17 cellular contexts compared by ENCODE assay signal in the genomic region with DNA sequence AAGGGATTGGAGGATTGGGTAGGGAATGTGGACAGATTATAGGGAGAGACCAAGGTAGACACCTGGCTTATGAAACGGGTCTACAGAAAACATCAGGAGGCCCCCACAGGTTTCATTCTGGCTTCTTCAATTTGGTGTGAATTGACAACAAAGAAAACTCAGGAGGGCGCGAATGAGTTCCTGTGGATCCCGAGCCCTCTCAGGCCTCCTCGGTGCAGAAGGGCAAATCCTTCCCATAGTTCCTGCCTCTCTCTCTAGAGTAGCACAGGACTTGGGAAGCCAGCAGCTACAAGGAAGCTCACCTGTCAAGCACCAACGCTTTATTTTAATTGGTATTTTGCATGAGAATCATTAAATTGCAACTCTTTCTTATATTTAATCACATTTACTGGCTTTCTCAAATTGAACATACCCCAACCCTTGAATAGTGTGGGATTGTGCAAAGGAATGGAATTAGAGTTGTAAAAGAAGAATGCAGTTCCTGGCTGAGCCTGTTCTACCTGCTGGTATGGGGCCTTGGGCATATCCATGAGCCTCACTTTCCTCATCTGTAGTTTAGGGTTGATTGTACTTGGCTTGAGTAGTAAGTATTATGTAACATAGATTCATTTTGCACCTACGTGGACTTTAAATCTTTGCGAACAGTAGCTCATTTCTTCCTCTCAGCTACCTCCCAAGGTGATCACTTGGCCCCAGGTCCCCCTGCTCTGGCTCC. TPM values are rescaled to one million over a fixed set of nuclear protein-coding genes. Genes with fewer than 3 reads are reported as not detected.
A peak's percentile ranks its signal among the peaks of the same experiment; 100 is the strongest.
DNase-seq lines count a peak whose midpoint lies in the region; ATAC-seq, FAIRE-seq and TF ChIP-seq lines count a peak whose summit lies in the region.
"Had no signal": no experiment of that assay in that cellular context is flagged by ENCODE, and none has a peak within 500 bp of the region (broad histone marks: within the 10 kb centered on the region; RNA-seq: fewer than 3 reads in every experiment).

No MANE protein-coding gene starts in this region.

- H3K9me3 ChIP-seq in mammary epithelial cell (replicated peaks; ENCODE audit: insufficient read depth, low read length) (no peaks in the 10 kb centered on the region), K562 (replicated peaks; ENCODE audit: control insufficient read depth, insufficient read depth, low read depth, low read length) (no peaks in the 10 kb centered on the region), osteoblast (ENCODE audit: low read depth, low read length) (no peaks in the 10 kb centered on the region), mucosa of descending colon (no peaks in the 10 kb centered on the region), gastrocnemius medialis (no peaks in the 10 kb centered on the region)

- no peaks in the 10 kb centered on the region for H3K79me2 ChIP-seq in mammary epithelial cell (ENCODE audit: insufficient read depth, low read length)
- H3K79me2 ChIP-seq in K562 (ENCODE audit: control insufficient read depth, insufficient read depth, low read length), result no peaks in the 10 kb centered on the region
- no peaks in the 10 kb centered on the region for H3K79me2 ChIP-seq in osteoblast (ENCODE audit: insufficient read depth, low read length)

- over 99% methylated on average over 8 of the region's 8 CpGs for whole genome bisulfite sequencing in mammary epithelial cell (ENCODE audit: low coverage, missing lambda C conversion rate)
- 49% methylated on average over 8 of the region's 8 CpGs for WGBS in K562 (ENCODE audit: insufficient coverage, low coverage, missing lambda C conversion rate)

- TF ChIP-seq RAD21 in K562 (CRISPR knock-in tag; conservative IDR thresholded peaks at IDR 0.05 in 1 of 2, IDR thresholded peaks at IDR 0.05 in 1 of 2), result no peak

- TF ChIP-seq EP300 in K562 (IDR thresholded peaks at IDR 0.05; ENCODE audit: low read length), result no peak

- no TSS peak for BruUV-seq in MCF 10A (replicated peaks; lab: Mats Ljungman, UMichigan)
- BruUV-seq in mammary epithelial cell (replicated peaks; lab: Mats Ljungman, UMichigan), result no TSS peak
- BruUV-seq in K562 (replicated peaks; lab: Mats Ljungman, UMichigan), result no TSS peak

- POLR2A ChIA-PET in MCF 10A (lab: Yijun Ruan, JAX), result interaction anchor here (0.7 kb wide), 1 partner anchor 417 kb away, joined by 3 read pairs; no protein-coding TSS in a partner anchor
- POLR2A ChIA-PET in K562 (lab: Yijun Ruan, JAX), result interaction anchor here (0.7 to 1.0 kb wide), 2 partner anchors 10 to 50 kb away, joined by 3 to 4 read pairs; no protein-coding TSS in a partner anchor

- H3K4me3 ChIP-seq in mammary epithelial cell (replicated peaks in 1 of 3; ENCODE audit: insufficient read depth in 1 of 3, low read depth in 2 of 3, low read length in 3 of 3), result no peak overlapping the region
- H3K4me3 ChIP-seq in K562, result no peak overlapping the region
- no peak overlapping the region for H3K4me3 ChIP-seq in osteoblast (ENCODE audit: insufficient read depth, low read length)
- no peak overlapping the region for H3K4me3 ChIP-seq in mucosa of descending colon
- no peak overlapping the region for H3K4me3 ChIP-seq in gastrocnemius medialis
- H3K4me3 ChIP-seq: GM12878 had no signal

- no peak for TF ChIP-seq CTCF in MCF 10A (IDR thresholded peaks at IDR 0.05; ENCODE audit: unreplicated experiment)
- no peak for TF ChIP-seq CTCF in mammary epithelial cell (conservative IDR thresholded peaks at IDR 0.05 in 1 of 2, IDR thresholded peaks at IDR 0.05 in 1 of 2; ENCODE audit: extremely low read depth in 1 of 2, insufficient read depth in 1 of 2, low read depth in 1 of 2, low read length in 2 of 2)
- no peak for TF ChIP-seq CTCF in K562 (IDR thresholded peaks at IDR 0.05 in 2 of 3, conservative IDR thresholded peaks at IDR 0.05 in 1 of 3; ENCODE audit: insufficient read depth in 2 of 3, low read depth in 1 of 3, low read length in 3 of 3)
- TF ChIP-seq CTCF in osteoblast (IDR thresholded peaks at IDR 0.05; ENCODE audit: extremely low read depth, low read depth, low read length), result no peak
- no peak for TF ChIP-seq CTCF in mucosa of descending colon (IDR thresholded peaks at IDR 0.05)
- no peak for TF ChIP-seq CTCF in gastrocnemius medialis (IDR thresholded peaks at IDR 0.05 in 4 of 5, conservative IDR thresholded peaks at IDR 0.05 in 1 of 5)

- no peak overlapping the region for H3K4me2 ChIP-seq in mammary epithelial cell (ENCODE audit: insufficient read depth, low read depth, low read length)
- H3K4me2 ChIP-seq in K562 (ENCODE audit: insufficient read depth, low read length), result no peak overlapping the region
- H3K4me2 ChIP-seq in osteoblast (ENCODE audit: insufficient read depth, low read length), result peak overlapping the region; percentile 61

- FAIRE-seq in K562 (lab: Jason Lieb, UNC), result no peak
- FAIRE-seq: GM12878, H1, RCC 7860 had no signal

- no peak overlapping the region for H3K27ac ChIP-seq in mammary epithelial cell (ENCODE audit: insufficient read depth, low read depth, low read length)
- no peak overlapping the region for H3K27ac ChIP-seq in K562 (ENCODE audit: extremely low read depth, low read depth, low read length)
- H3K27ac ChIP-seq in osteoblast (ENCODE audit: low read depth, low read length), result no peak overlapping the region
- H3K27ac ChIP-seq in gastrocnemius medialis, result no peak overlapping the region

- intact Hi-C loops in MCF 10A (cut with micrococcal nuclease), result no loop called here
- intact Hi-C loops in mammary epithelial cell (cut with micrococcal nuclease), result no loop called here
- intact Hi-C loops in K562 (cut with micrococcal nuclease), result loop anchor here (5.0 kb wide), 1 partner anchor 109 kb away; a partner anchor contains a TSS
- intact Hi-C loops in mucosa of descending colon (cut with DNase I, micrococcal nuclease), result no loop called here
- intact Hi-C loops in gastrocnemius medialis (cut with DNase I; ENCODE audit: low total_unique reads), result no loop called here

- CTCF ChIA-PET in MCF 10A (lab: Yijun Ruan, JAX) (interaction anchor here (0.7 to 0.8 kb wide), 2 partner anchors 14 to 17 kb away, joined by 3 read pairs; no protein-coding TSS in a partner anchor), mammary epithelial cell (lab: Charles Lee; ENCODE audit: low non-redundant PET) (no interaction called here), K562 (lab: Yijun Ruan, JAX; ENCODE audit: low intra/inter-chr PET ratio) (no interaction called here)

- peaks cover 13% of the 10 kb centered on the region for H3K4me1 ChIP-seq in mammary epithelial cell (ENCODE audit: insufficient read depth, low read length)
- no peaks in the 10 kb centered on the region for H3K4me1 ChIP-seq in K562 (replicated peaks in 1 of 2; ENCODE audit: control insufficient read depth in 2 of 2, insufficient read depth in 2 of 2, low read length in 2 of 2)
- H3K4me1 ChIP-seq in osteoblast (ENCODE audit: insufficient read depth, low read length), result peaks cover 21% of the 10 kb centered on the region
- no peaks in the 10 kb centered on the region for H3K4me1 ChIP-seq in mucosa of descending colon (ENCODE audit: low read depth)
- H3K4me1 ChIP-seq in gastrocnemius medialis, result no peaks in the 10 kb centered on the region

- H3K9me3 Mint-ChIP-seq in MCF 10A (ENCODE audit: unreplicated experiment), result no peaks in the 10 kb centered on the region

- H4K20me1 ChIP-seq in mammary epithelial cell (ENCODE audit: insufficient read depth, low read length) (no peaks in the 10 kb centered on the region), K562 (replicated peaks; ENCODE audit: control insufficient read depth, insufficient read depth, low read length) (no peaks in the 10 kb centered on the region), osteoblast (ENCODE audit: insufficient read depth, low read length) (no peaks in the 10 kb centered on the region)

- no peak overlapping the region for H3K4me3 Mint-ChIP-seq in MCF 10A (ENCODE audit: unreplicated experiment)

- peak overlapping the region; percentile 55 for H3K27ac Mint-ChIP-seq in MCF 10A (ENCODE audit: low read depth, unreplicated experiment)

- dilution Hi-C loops in mammary epithelial cell (cut with HindIII; ENCODE audit: low sequenced_read_pairs), result no loop called here

- H3K36me3 Mint-ChIP-seq in MCF 10A (ENCODE audit: insufficient read depth, unreplicated experiment), result no peaks in the 10 kb centered on the region

- in situ Hi-C loops in mammary epithelial cell (cut with MboI; ENCODE audit: low sequenced_read_pairs in 2 of 2), result no loop called here
- in situ Hi-C loops in K562 (cut with MboI), result no loop called here
- in situ Hi-C loops in gastrocnemius medialis (cut with MboI; ENCODE audit: low sequenced_read_pairs in 4 of 4), result no loop called here

- peaks cover 19% of the 10 kb centered on the region for H3K4me1 Mint-ChIP-seq in MCF 10A (ENCODE audit: insufficient read depth, unreplicated experiment)

- no peaks in the 10 kb centered on the region for H3K27me3 Mint-ChIP-seq in MCF 10A (ENCODE audit: insufficient read depth, unreplicated experiment)

- H3K36me3 ChIP-seq in mammary epithelial cell (ENCODE audit: insufficient read depth, low read length), result no peaks in the 10 kb centered on the region
- H3K36me3 ChIP-seq in K562 (ENCODE audit: control insufficient read depth, insufficient read depth, low read length), result no peaks in the 10 kb centered on the region
- H3K36me3 ChIP-seq in osteoblast (ENCODE audit: insufficient read depth, low read length), result no peaks in the 10 kb centered on the region
- no peaks in the 10 kb centered on the region for H3K36me3 ChIP-seq in mucosa of descending colon (ENCODE audit: low read depth)
- no peaks in the 10 kb centered on the region for H3K36me3 ChIP-seq in gastrocnemius medialis

- ATAC-seq in K562 (no peak), mucosa of descending colon (no peak), HG02642 (IDR thresholded peaks at IDR 0.05; ENCODE audit: poor library complexity, unreplicated experiment) (no peak), gastrocnemius medialis (no peak)
- ATAC-seq: GM12878 had no signal

- H3K9ac ChIP-seq in mammary epithelial cell (ENCODE audit: insufficient read depth, low read length) (no peak overlapping the region), K562 (ENCODE audit: insufficient read depth in 1 of 2, low read depth in 2 of 2, low read length in 2 of 2) (no peak overlapping the region)

- TF ChIP-seq POLR2A in K562 (conservative IDR thresholded peaks at IDR 0.05) (no peak), gastrocnemius medialis (IDR thresholded peaks at IDR 0.05) (no peak)

- no peaks in the 10 kb centered on the region for H3K27me3 ChIP-seq in mammary epithelial cell (ENCODE audit: insufficient read depth, low read length)
- no peaks in the 10 kb centered on the region for H3K27me3 ChIP-seq in K562 (ENCODE audit: control insufficient read depth in 2 of 2, insufficient read depth in 2 of 2, low read length in 2 of 2)
- no peaks in the 10 kb centered on the region for H3K27me3 ChIP-seq in osteoblast (ENCODE audit: insufficient read depth, low read length)
- no peaks in the 10 kb centered on the region for H3K27me3 ChIP-seq in gastrocnemius medialis

- H3K9me1 ChIP-seq in K562 (ENCODE audit: control insufficient read depth, insufficient read depth, low read length), result no peaks in the 10 kb centered on the region

- H2AFZ ChIP-seq in mammary epithelial cell (ENCODE audit: low read depth, low read length) (no peak overlapping the region), K562 (ENCODE audit: low read depth, low read length) (peak overlapping the region; percentile 68), osteoblast (ENCODE audit: low read length) (peak overlapping the region; percentile 82)

- DNase-seq in MCF 10A (ENCODE audit: unreplicated experiment), result no peak
- DNase-seq in mammary epithelial cell, result no peak
- no peak for DNase-seq in K562 (ENCODE audit: extremely low read depth in 1 of 4, low spot score in 3 of 4)
- no peak for DNase-seq in osteoblast (ENCODE audit: insufficient read length, low spot score, missing footprints)
- DNase-seq in mucosa of descending colon, result no peak
- DNase-seq in NCI-H748 treated with DMSO at 0.1 percent for 48 hours (lab: John Stamatoyannopoulos, UW), result no peak
- DNase-seq in gastrocnemius medialis, result no peak
- DNase-seq: 8988T, DND-41, GDM1, Kasumi-1, NCI-H187, NCI-H524 treated with DMSO at 0.1 percent for 48 hours had no signal

RNA-seq across cellular contexts. Expression of a gene that starts 56.4 kb away (rescaled TPM):
- total RNA-seq in MCF 10A (2022) (30.0 and 34.4 TPM in 2 replicates), mammary epithelial cell (10 to 100 TPM; 24.3 to 32.1 TPM), K562 (2014; rRNA removed) (29.4 and 38.1 TPM in 2 replicates), K562 (2014; rRNA removed; fragmentation: Illumina TruSeq; extraction: Trizol) (46.5 and 55.7 TPM in 2 replicates), K562 (2015; rRNA removed; fragmentation: Illumina TruSeq; extraction: Trizol) (45.7 and 52.5 TPM in 2 replicates), K562 (2021) (36.2 and 44.2 TPM in 2 replicates), osteoblast (71.7 and 76.9 TPM in 2 replicates), mucosa of descending colon (10 to 100 TPM; 49.5 to 70.8 (median 53.4) TPM), gastrocnemius medialis (10 to 100 TPM; 25.4 to 31.8 (median 26.1) TPM)
- polyA plus RNA-seq in mammary epithelial cell (15.0 TPM), K562 (2011; rRNA removed) (13.0 and 16.1 TPM in 2 replicates), K562 (2014; fragmentation: Illumina TruSeq; extraction: Trizol) (19.5 and 22.9 TPM in 2 replicates), K562 (2014; fragmentation: Nextera tagmentation; extraction: Ambion mirVana) (10 to 100 TPM in 1 of 2 experiments, 1 to 10 TPM in 1; 5.3 to 13.9 TPM), K562 (2014; rRNA removed) (13.2 and 15.1 TPM in 2 replicates)
- polyA minus RNA-seq in mammary epithelial cell, result 17.5 TPM
- total RNA-seq in K562 (2011; cell fraction: chromatin; rRNA removed; ENCODE audit: low replicate concordance), result 15.0 and 25.0 TPM in 2 replicates
- total RNA-seq in K562 (2011; cell fraction: nucleolus; rRNA removed), result 4.7 and 5.4 TPM in 2 replicates
- total RNA-seq in K562 (2011; cell fraction: nucleoplasm; rRNA removed), result 9.0 and 17.7 TPM in 2 replicates
- 5.8 and 7.4 TPM in 2 replicates for polyA plus RNA-seq in K562 (2011; cell fraction: cytosol; rRNA removed)
- 6.8 and 8.9 TPM in 2 replicates for polyA plus RNA-seq in K562 (2011; cell fraction: nucleus; rRNA removed)
- 9.5 and 14.3 TPM in 2 replicates for polyA plus RNA-seq in K562 (2012)
- polyA minus RNA-seq in K562 (2011; rRNA and poly(A)+ RNA removed), result 36.8 and 42.7 TPM in 2 replicates
- polyA minus RNA-seq in K562 (2011; cell fraction: cytosol; rRNA and poly(A)+ RNA removed), result 18.4 and 22.6 TPM in 2 replicates
- polyA minus RNA-seq in K562 (2011; cell fraction: nucleus; rRNA and poly(A)+ RNA removed), result 12.5 and 31.9 TPM in 2 replicates
